28 cellular contexts compared by ENCODE assay signal in the genomic region with DNA sequence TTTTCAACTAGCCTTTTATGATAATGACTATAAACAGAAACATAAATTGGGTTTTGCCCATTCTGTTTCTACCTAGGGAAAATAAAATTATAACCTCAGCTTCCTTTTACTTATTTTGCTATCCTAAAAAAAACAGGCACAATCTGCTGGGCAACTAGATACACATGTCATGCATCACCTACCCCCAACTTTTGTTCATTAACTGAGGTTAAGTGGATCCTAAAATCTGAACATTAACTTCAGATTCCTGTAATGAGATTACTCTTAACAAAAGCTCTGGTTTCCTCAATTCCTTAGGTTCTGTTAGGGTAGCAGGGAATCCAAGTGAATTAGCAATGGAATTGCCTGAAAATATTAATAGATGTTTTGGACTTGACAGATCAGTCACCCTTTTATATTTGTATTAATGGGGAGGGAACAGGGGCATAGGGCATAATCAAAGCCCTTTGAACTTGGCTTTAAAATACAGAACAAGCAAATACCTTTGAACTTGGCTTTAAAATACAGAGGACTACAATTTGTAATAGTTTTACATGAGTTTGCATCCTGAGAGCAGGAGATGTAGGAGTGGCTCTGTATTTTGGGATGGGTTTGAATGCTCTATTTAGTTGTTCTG.
DNase-seq lines count a peak whose midpoint lies in the region; ATAC-seq, FAIRE-seq and TF ChIP-seq lines count a peak whose summit lies in the region.
"Had no signal": no experiment of that assay in that cellular context is flagged by ENCODE, and none has a peak within 500 bp of the region (broad histone marks: within the 10 kb centered on the region; RNA-seq: fewer than 3 reads in every experiment).

No MANE protein-coding gene starts in this region.

- H3K4me1 Mint-ChIP-seq in activated CD8-positive, alpha-beta T cell treated with anti-CD3 and anti-CD28 coated beads for 36 hours (ENCODE audit: low read depth) = no peaks in the 10 kb centered on the region
- no peaks in the 10 kb centered on the region for H3K4me1 Mint-ChIP-seq in MCF 10A (ENCODE audit: insufficient read depth, unreplicated experiment)
- H3K4me1 Mint-ChIP-seq in activated naive CD8-positive, alpha-beta T cell treated with anti-CD3 and anti-CD28 coated beads, Interleukin-2, amount 50 U/mL, for 24 hours = no peaks in the 10 kb centered on the region
- H3K4me1 Mint-ChIP-seq: CD14-positive monocyte; CD4-positive, alpha-beta memory T cell; CD4-positive, CD25-positive, alpha-beta regulatory T cell; CD8-positive, alpha-beta memory T cell had no signal

- intact Hi-C loops in HepG2 (cut with micrococcal nuclease; ENCODE audit: unreplicated experiment) = no loop called here
- intact Hi-C loops in activated CD8-positive, alpha-beta T cell treated with anti-CD3 and anti-CD28 coated beads for 36 hours (cut with micrococcal nuclease) = no loop called here
- intact Hi-C loops in MCF 10A (cut with micrococcal nuclease) = no loop called here

- H3K9me3 ChIP-seq in liver (ENCODE audit: control insufficient read depth in 4 of 4, low read length in 3 of 4) (no peaks in the 10 kb centered on the region), HepG2 (ENCODE audit: low read length) (no peaks in the 10 kb centered on the region)
- H3K9me3 ChIP-seq: BE2C, BLaER1 had no signal

- H3K9ac ChIP-seq in liver (ENCODE audit: low read depth in 1 of 2, low read length in 2 of 2) (no peak overlapping the region), HepG2 (ENCODE audit: insufficient read depth, low read depth, low read length) (no peak overlapping the region)
- H3K9ac ChIP-seq: BLaER1 had no signal

- H3K4me1 ChIP-seq in liver (ENCODE audit: control insufficient read depth in 4 of 4, insufficient read depth in 4 of 4, low read length in 3 of 4) (peaks cover 0 to 29% (median 14%) of the 10 kb centered on the region in 4 donors), HepG2 (ENCODE audit: insufficient read depth, low read length) (no peaks in the 10 kb centered on the region)

- no peak overlapping the region for H2AFZ ChIP-seq in HepG2 (ENCODE audit: low read length)

- TF ChIP-seq RAD21 in liver (IDR thresholded peaks at IDR 0.05) = no peak
- no peak for TF ChIP-seq RAD21 in HepG2 (CRISPR knock-in tag; IDR thresholded peaks at IDR 0.05)

- no peak for ATAC-seq in HepG2
- ATAC-seq in left lobe of liver = peak; percentile 91
- no peak for ATAC-seq in activated CD8-positive, alpha-beta T cell treated with anti-CD3 and anti-CD28 coated beads for 36 hours
- ATAC-seq in activated naive CD8-positive, alpha-beta T cell treated with anti-CD3 and anti-CD28 coated beads, Interleukin-2, amount 50 U/mL, for 24 hours = no peak
- ATAC-seq: GM12878 had no signal

- TF ChIP-seq POLR2A in HepG2 (IDR thresholded peaks at IDR 0.05; ENCODE audit: insufficient read depth in 1 of 2, low read depth in 2 of 2, low read length in 2 of 2) = no peak

- no peak for TF ChIP-seq CTCF in liver (IDR thresholded peaks at IDR 0.05; ENCODE audit: low read depth, low read length, missing input control)
- no peak for TF ChIP-seq CTCF in HepG2 (CRISPR knock-in tag; IDR thresholded peaks at IDR 0.05)
- no peak for TF ChIP-seq CTCF in activated CD8-positive, alpha-beta T cell treated with anti-CD3 and anti-CD28 coated beads for 36 hours (IDR thresholded peaks at IDR 0.05)
- TF ChIP-seq CTCF in MCF 10A (IDR thresholded peaks at IDR 0.05; ENCODE audit: unreplicated experiment) = no peak

- no TSS peak for BruUV-seq in HepG2 (replicated peaks; lab: Mats Ljungman, UMichigan)
- BruUV-seq in MCF 10A (replicated peaks; lab: Mats Ljungman, UMichigan) = no TSS peak

- H3K4me3 ChIP-seq in liver (ENCODE audit: low read depth in 1 of 3, low read length in 3 of 3) (no peak overlapping the region), HepG2 (replicated peaks in 1 of 3; ENCODE audit: insufficient read depth in 1 of 3, low read depth in 2 of 3, low read length in 3 of 3) (no peak overlapping the region)
- H3K4me3 ChIP-seq: BLaER1, GM12878 had no signal

- H3K4me2 ChIP-seq in HepG2 (ENCODE audit: low read depth, low read length) = no peak overlapping the region
- H3K4me2 ChIP-seq: BLaER1 had no signal

- H3K27ac Mint-ChIP-seq in activated CD8-positive, alpha-beta T cell treated with anti-CD3 and anti-CD28 coated beads for 36 hours = no peak overlapping the region
- H3K27ac Mint-ChIP-seq in MCF 10A (ENCODE audit: low read depth, unreplicated experiment) = no peak overlapping the region
- H3K27ac Mint-ChIP-seq in activated naive CD8-positive, alpha-beta T cell treated with anti-CD3 and anti-CD28 coated beads, Interleukin-2, amount 50 U/mL, for 24 hours = no peak overlapping the region
- H3K27ac Mint-ChIP-seq: CD14-positive monocyte; CD4-positive, alpha-beta memory T cell; CD4-positive, CD25-positive, alpha-beta regulatory T cell; CD8-positive, alpha-beta memory T cell had no signal

- H3K27me3 ChIP-seq in liver (ENCODE audit: control insufficient read depth in 4 of 4, insufficient read depth in 4 of 4, low read length in 3 of 4) (no peaks in the 10 kb centered on the region), HepG2 (ENCODE audit: control insufficient read depth in 1 of 2, insufficient read depth in 2 of 2, low read length in 2 of 2) (no peaks in the 10 kb centered on the region)
- H3K27me3 ChIP-seq: BE2C, BLaER1 had no signal

- in situ Hi-C loops in HepG2 (cut with HindIII; ENCODE audit: extremely low pct_ligation_motif_present, low pct_unique_long_range_greater_than_20kb) = no loop called here

- H3K4me3 Mint-ChIP-seq in activated CD8-positive, alpha-beta T cell treated with anti-CD3 and anti-CD28 coated beads for 36 hours = no peak overlapping the region
- H3K4me3 Mint-ChIP-seq in MCF 10A (ENCODE audit: unreplicated experiment) = no peak overlapping the region
- no peak overlapping the region for H3K4me3 Mint-ChIP-seq in activated naive CD8-positive, alpha-beta T cell treated with anti-CD3 and anti-CD28 coated beads, Interleukin-2, amount 50 U/mL, for 24 hours
- H3K4me3 Mint-ChIP-seq: CD14-positive monocyte; CD4-positive, alpha-beta memory T cell; CD4-positive, CD25-positive, alpha-beta regulatory T cell; CD8-positive, alpha-beta memory T cell had no signal

- H3K27ac ChIP-seq in liver (ENCODE audit: low read depth in 1 of 2, low read length in 2 of 2) (peak overlapping the region; percentile 18 to 26), HepG2 (ENCODE audit: extremely low read length, insufficient read depth, low read length) (no peak overlapping the region)
- H3K27ac ChIP-seq: BLaER1 had no signal

- H3K9me3 Mint-ChIP-seq in activated CD8-positive, alpha-beta T cell treated with anti-CD3 and anti-CD28 coated beads for 36 hours = no peaks in the 10 kb centered on the region
- no peaks in the 10 kb centered on the region for H3K9me3 Mint-ChIP-seq in MCF 10A (ENCODE audit: unreplicated experiment)
- no peaks in the 10 kb centered on the region for H3K9me3 Mint-ChIP-seq in activated naive CD8-positive, alpha-beta T cell treated with anti-CD3 and anti-CD28 coated beads, Interleukin-2, amount 50 U/mL, for 24 hours
- H3K9me3 Mint-ChIP-seq: CD8-positive, alpha-beta memory T cell had no signal

- POLR2A ChIA-PET in HepG2 (lab: Yijun Ruan, JAX) = no interaction called here
- POLR2A ChIA-PET in activated CD8-positive, alpha-beta T cell treated with anti-CD3 and anti-CD28 coated beads for 36 hours (lab: Charles Lee) = no interaction called here
- POLR2A ChIA-PET in MCF 10A (lab: Yijun Ruan, JAX) = no interaction called here

- H3K36me3 ChIP-seq in liver (ENCODE audit: control insufficient read depth in 4 of 4, insufficient read depth in 3 of 4, low read depth in 1 of 4, low read length in 3 of 4) = peaks cover 0 to 7% (median under 1%) of the 10 kb centered on the region in 4 donors
- H3K36me3 ChIP-seq in HepG2 (replicated peaks in 1 of 2; ENCODE audit: control insufficient read depth in 1 of 2, insufficient read depth in 2 of 2, low read length in 2 of 2) = peaks cover 6 to 23% of the 10 kb centered on the region in 2 experiments
- H3K36me3 ChIP-seq: BE2C had no signal

- TF ChIP-seq EP300 in HepG2 (IDR thresholded peaks at IDR 0.05; ENCODE audit: low read depth in 2 of 2, low read length in 2 of 2) (no peak), HepG2 (CRISPR knock-in tag; IDR thresholded peaks at IDR 0.05; ENCODE audit: borderline replicate concordance) (no peak)

- no peaks in the 10 kb centered on the region for H3K79me2 ChIP-seq in HepG2 (ENCODE audit: insufficient read depth, low read length)

- FAIRE-seq in HepG2 (lab: Jason Lieb, UNC) = no peak
- FAIRE-seq: A204.1, GM12878, GM12892, GM18507 had no signal

- CTCF ChIA-PET in HepG2 (lab: Yijun Ruan, JAX; ENCODE audit: low intra/inter-chr PET ratio, low total read pairs) (no interaction called here), MCF 10A (lab: Yijun Ruan, JAX) (no interaction called here)
- CTCF ChIA-PET in activated CD8-positive, alpha-beta T cell treated with anti-CD3 and anti-CD28 coated beads for 36 hours (lab: Charles Lee) = no interaction called here

- peaks cover 7% of the 10 kb centered on the region for H3K27me3 Mint-ChIP-seq in activated CD8-positive, alpha-beta T cell treated with anti-CD3 and anti-CD28 coated beads for 36 hours
- no peaks in the 10 kb centered on the region for H3K27me3 Mint-ChIP-seq in MCF 10A (ENCODE audit: insufficient read depth, unreplicated experiment)
- peaks cover 6% of the 10 kb centered on the region for H3K27me3 Mint-ChIP-seq in activated naive CD8-positive, alpha-beta T cell treated with anti-CD3 and anti-CD28 coated beads, Interleukin-2, amount 50 U/mL, for 24 hours
- H3K27me3 Mint-ChIP-seq: CD4-positive, alpha-beta memory T cell had no signal

- DNase-seq in HepG2 (ENCODE audit: low spot score) (no peak), left lobe of liver (ENCODE audit: low spot score) (no peak), renal cortical epithelial cell (ENCODE audit: low read depth) (peak; percentile 17), MCF 10A (ENCODE audit: unreplicated experiment) (no peak)
- DNase-seq in activated CD8-positive, alpha-beta T cell treated with anti-CD3 and anti-CD28 coated beads for 36 hours = no peak
- DNase-seq in activated naive CD8-positive, alpha-beta T cell treated with anti-CD3 and anti-CD28 coated beads, Interleukin-2, amount 50 U/mL, for 24 hours = no peak
- DNase-seq: 8988T; ACHN; BE2C; C1 segment of cervical spinal cord; CD4-positive, alpha-beta memory T cell; CD4-positive, CD25-positive, alpha-beta regulatory T cell; CD8-positive, alpha-beta memory T cell; COR-L47; DMS 273 treated with DMSO at 0.1 percent for 48 hours; DMS153; DMS53; DMS79; DND-41; EL; GDM1 had no signal

- no peaks in the 10 kb centered on the region for H3K36me3 Mint-ChIP-seq in activated CD8-positive, alpha-beta T cell treated with anti-CD3 and anti-CD28 coated beads for 36 hours (ENCODE audit: low read depth)
- H3K36me3 Mint-ChIP-seq in MCF 10A (ENCODE audit: insufficient read depth, unreplicated experiment) = peaks cover 63% of the 10 kb centered on the region
- no peaks in the 10 kb centered on the region for H3K36me3 Mint-ChIP-seq in activated naive CD8-positive, alpha-beta T cell treated with anti-CD3 and anti-CD28 coated beads, Interleukin-2, amount 50 U/mL, for 24 hours (ENCODE audit: low read depth)
- H3K36me3 Mint-ChIP-seq: CD14-positive monocyte; CD4-positive, alpha-beta memory T cell; CD4-positive, CD25-positive, alpha-beta regulatory T cell; CD8-positive, alpha-beta memory T cell had no signal

- no peaks in the 10 kb centered on the region for H4K20me1 ChIP-seq in HepG2 (ENCODE audit: insufficient read depth, low read length)
- H4K20me1 ChIP-seq: BLaER1 had no signal

TF ChIP-seq in liver, 16 proteins besides CTCF, POLR2A, EP300 and RAD21 (continues in another document):
- no peak for TF ChIP-seq TAF1 (conservative IDR thresholded peaks at IDR 0.05)
